Comparison of ENCODE assay signal across 25 cellular contexts in the genomic region with DNA sequence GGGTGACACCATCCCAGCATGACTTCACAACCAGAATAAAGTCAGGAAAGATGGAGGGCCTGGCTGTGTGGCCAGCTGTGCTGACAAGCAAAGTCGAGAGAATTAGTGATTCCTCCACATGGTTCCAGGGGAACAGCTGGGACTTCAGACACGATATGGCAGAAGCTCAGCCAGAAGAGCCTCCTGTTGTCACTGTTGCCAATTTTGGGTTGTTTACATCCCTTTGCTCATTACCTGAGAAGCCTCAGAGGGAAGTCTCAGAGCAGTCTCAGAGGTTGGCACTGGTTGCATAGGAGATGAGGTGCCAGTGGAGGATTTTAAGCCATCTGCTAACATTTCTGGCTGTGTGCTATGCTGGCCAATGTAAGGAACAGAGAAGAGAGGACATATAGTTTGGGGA. TPM values are rescaled to one million over a fixed set of nuclear protein-coding genes. Genes with fewer than 3 reads are reported as not detected.
"Had no signal": no experiment of that assay in that cellular context is flagged by ENCODE, and none has a peak within 500 bp of the region (broad histone marks: within the 10 kb centered on the region; RNA-seq: fewer than 3 reads in every experiment).

No MANE protein-coding gene starts in this region.

- ATAC-seq: activated naive CD8-positive, alpha-beta T cell treated with anti-CD3 and anti-CD28 coated beads, Interleukin-2, amount 50 U/mL, for 24 hours; left lobe of liver; lower lobe of right lung; naive thymus-derived CD4-positive, alpha-beta T cell; T-helper 17 cell had no signal

- FAIRE-seq: kidney had no signal

- DNase-seq: activated CD4-positive, alpha-beta memory T cell treated with anti-CD3 and anti-CD28 coated beads, Interleukin-2, amount 10 ng/mL, durations not matched to agents 7 days and 5 days; activated CD4-positive, alpha-beta T cell treated with anti-CD3 and anti-CD28 coated beads, Interleukin-2, amount 10 ng/mL, durations not matched to agents 24 days and 14 days; activated effector memory CD4-positive, alpha-beta T cell treated with anti-CD3 and anti-CD28 coated beads, Interleukin-2, amount 50 U/mL, for 16 hours; activated naive CD4-positive, alpha-beta T cell treated with anti-CD3 and anti-CD28 coated beads, Interleukin-2, amount 50 U/mL, for 16 hours; activated naive CD8-positive, alpha-beta T cell treated with anti-CD3 and anti-CD28 coated beads, Interleukin-2, amount 50 U/mL, for 24 hours; activated T-cell treated with anti-CD3 and anti-CD28 coated beads for 4 hours; effector CD4-positive, alpha-beta T cell; erythroblast; foreskin fibroblast; kidney; lower lobe of right lung; naive thymus-derived CD4-positive, alpha-beta T cell; retina; spleen; stimulated activated CD4-positive, alpha-beta T cell treated with anti-CD3 and anti-CD28 coated beads, Interleukin-4, amount 100 ng/mL, for 1 hour; stimulated activated naive CD4-positive, alpha-beta T cell treated with Interleukin-2 at 50 U/mL for 16 hours; T-helper 17 cell had no signal

RNA-seq across cellular contexts. Expression of a gene that starts 16.0 kb away (rescaled TPM):
- total RNA-seq: activated CD4-positive, alpha-beta memory T cell treated with anti-CD3 and anti-CD28 coated beads, Interleukin-2, amount 10 ng/mL, durations not matched to agents 7 days and 5 days; activated CD4-positive, alpha-beta T cell treated with anti-CD3 and anti-CD28 coated beads, Interleukin-2, amount 10 ng/mL, durations not matched to agents 24 days and 14 days; fibroblast of lung; glomerular endothelial cell; kidney; left lobe of liver; lower lobe of right lung; mesenteric fat pad; naive thymus-derived CD4-positive, alpha-beta T cell; neural crest cell; omental fat pad; posterior vena cava; spleen; T-helper 17 cell; ureter had no signal
